ENCODE assay signal across 8 cellular contexts in the genomic region with DNA sequence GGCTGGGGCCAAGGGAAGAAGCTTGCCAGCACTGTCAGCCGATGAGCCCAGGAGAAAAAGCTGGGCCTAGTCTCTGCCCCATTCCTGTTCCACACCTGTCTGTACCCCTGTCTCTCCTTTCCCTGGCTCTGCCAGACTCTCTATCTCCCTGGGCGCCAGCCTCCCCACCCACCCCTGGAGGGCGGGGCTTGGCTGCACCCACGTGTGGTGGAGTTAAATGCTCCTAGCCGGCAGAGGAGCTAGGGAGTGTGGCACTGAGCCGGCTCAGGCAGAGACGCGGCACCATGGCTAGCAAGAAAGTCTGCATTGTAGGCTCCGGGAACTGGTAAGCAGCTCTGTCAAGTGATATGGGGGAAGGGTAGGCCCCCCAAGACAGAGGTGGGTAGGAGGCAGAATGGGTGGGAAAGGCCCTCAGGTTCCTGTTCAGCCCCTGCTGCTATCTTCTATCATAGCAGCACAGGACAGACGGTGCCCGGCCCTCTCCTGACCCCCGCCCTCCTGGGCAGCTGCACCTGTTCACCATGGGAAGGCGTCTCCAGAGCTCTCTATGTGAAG. TPM values are rescaled to one million over a fixed set of nuclear protein-coding genes. Genes with fewer than 3 reads are reported as not detected.
DNase-seq lines count a peak whose midpoint lies in the region; ATAC-seq and TF ChIP-seq lines count a peak whose summit lies in the region.

A gene (plus strand): TSS at position 242 of the 555 bp plus-strand sequence. CDS start 43 bp downstream, at position 285.

- no peaks in the 10 kb centered on the region for H3K27me3 ChIP-seq in right atrium auricular region

- peaks cover 15% of the 10 kb centered on the region for H3K36me3 ChIP-seq in right atrium auricular region

- DNase-seq in DMS153 (lab: John Stamatoyannopoulos, UW) (peak; percentile 58), NCI-H1417 treated with DMSO at 0.1 percent for 48 hours (lab: John Stamatoyannopoulos, UW) (peak; percentile 56), amniotic epithelial cell (ENCODE audit: low read depth) (peak; percentile 50), right atrium auricular region (ENCODE audit: low spot score) (no peak), renal cortical epithelial cell (ENCODE audit: low read depth) (peak; percentile 50), Kasumi-1 (lab: John Stamatoyannopoulos, UW) (no peak)

- peak within 1 kb of the TSS in 1 of 2 donors; percentile 19 for H3K27ac ChIP-seq in right atrium auricular region

- peak within 1 kb of the TSS; percentile 4 to 11 for H3K4me3 ChIP-seq in right atrium auricular region

- no peak for TF ChIP-seq CTCF in right atrium auricular region (IDR thresholded peaks at IDR 0.05)

- no peaks in the 10 kb centered on the region for H3K9me3 ChIP-seq in right atrium auricular region

- H3K4me1 ChIP-seq in right atrium auricular region = peaks cover 0 to 29% of the 10 kb centered on the region in 2 donors

- ATAC-seq in GM18858 (IDR thresholded peaks at IDR 0.05; ENCODE audit: unreplicated experiment) (no peak), HG02623 (IDR thresholded peaks at IDR 0.05; ENCODE audit: unreplicated experiment) (no peak)

RNA-seq across cellular contexts. Expression of the gene that starts here (rescaled TPM):
- 10 to 100 TPM in 1 of 2 donors, 1 to 10 TPM in 1; 8.8 to 38.7 TPM for total RNA-seq in right atrium auricular region
- total RNA-seq in renal cortical epithelial cell = 0.69 and 0.70 TPM in 2 replicates

Comparison
In these comparisons a context has a peak if more than half of its experiments do, and no peak if none do; other contexts are left out.
1. Peak in DNase-seq in renal cortical epithelial cell; RNA of the gene not detected or under 1 TPM.
2. DNase-seq: peak in DMS153 (single experiment), NCI-H1417 treated with DMSO at 0.1 percent for 48 hours (single experiment) and amniotic epithelial cell (single experiment); none in right atrium auricular region (single experiment) and Kasumi-1 (0 of 2).